Comparison of ENCODE assay signal across 8 cellular contexts in genomic region chr19:28466107-28467045, GRCh38.
A peak's percentile ranks its signal among the peaks of the same experiment; 100 is the strongest.
DNase-seq lines count a peak whose midpoint lies in the region; ATAC-seq and TF ChIP-seq lines count a peak whose summit lies in the region.

No MANE protein-coding gene starts in this region.

- no peaks in the 10 kb centered on the region for H3K79me1 ChIP-seq in trophoblast cell (ENCODE audit: low read length)

- no peak overlapping the region for H4K91ac ChIP-seq in trophoblast cell (ENCODE audit: low read depth, low read length)

- DNase-seq in A673 (ENCODE audit: low spot score), result peak; percentile 29
- peak; percentile 32 for DNase-seq in GM19238 (ENCODE audit: insufficient read length, low spot score)
- DNase-seq in NCI-H82 (lab: John Stamatoyannopoulos, UW), result peak; percentile 71
- peak; percentile 54 for DNase-seq in activated T-cell treated with anti-CD3 and anti-CD28 coated beads for 1 hour (ENCODE audit: low read depth)
- DNase-seq in fibroblast of the aortic adventitia (ENCODE audit: low read depth), result peak; percentile 77
- DNase-seq in trophoblast cell, result peak; percentile 15 to 67
- DNase-seq in uterus, result no peak

- no peak overlapping the region for H3K4me2 ChIP-seq in trophoblast cell (ENCODE audit: low read length)

- H3K14ac ChIP-seq in trophoblast cell (ENCODE audit: low read length), result no peak overlapping the region

- TF ChIP-seq POLR2A in uterus (IDR thresholded peaks at IDR 0.05), result no peak

- peak overlapping the region; percentile 51 for H3K9ac ChIP-seq in trophoblast cell (ENCODE audit: low read length)

- no peak overlapping the region for H4K12ac ChIP-seq in trophoblast cell (ENCODE audit: low read depth, low read length)

- no peak overlapping the region for H3K4ac ChIP-seq in trophoblast cell (ENCODE audit: low read depth, low read length)

- H2AK5ac ChIP-seq in trophoblast cell (ENCODE audit: low read length), result no peak overlapping the region

- H2BK5ac ChIP-seq in trophoblast cell (ENCODE audit: low read depth, low read length, poor library complexity), result no peak overlapping the region

- H3K18ac ChIP-seq in trophoblast cell (ENCODE audit: low read length), result no peak overlapping the region

- TF ChIP-seq CTCF in A673 (conservative IDR thresholded peaks at IDR 0.05; ENCODE audit: low read depth, low read length) (peak; percentile 72), fibroblast of the aortic adventitia (IDR thresholded peaks at IDR 0.05; ENCODE audit: insufficient read depth, low read length) (peak; percentile 86), uterus (IDR thresholded peaks at IDR 0.05) (peak; percentile 29 to 70 (median 44))

- intact Hi-C loops in A673 (cut with micrococcal nuclease; ENCODE audit: unreplicated experiment), result loop anchor here (5.0 kb wide), 1 partner anchor 246 kb away; no protein-coding TSS in a partner anchor
- intact Hi-C loops in uterus (cut with DNase I; ENCODE audit: low total_unique reads), result no loop called here

- no peaks in the 10 kb centered on the region for H3K27me3 ChIP-seq in A673 (replicated peaks; ENCODE audit: insufficient read depth, low read depth, low read length, poor library complexity)
- H3K27me3 ChIP-seq in trophoblast cell (ENCODE audit: insufficient read depth, low read length), result no peaks in the 10 kb centered on the region
- H3K27me3 ChIP-seq in uterus, result no peaks in the 10 kb centered on the region

- no peak overlapping the region for H3K27ac ChIP-seq in A673 (ENCODE audit: low read depth, low read length, poor library complexity, severe bottlenecking)
- no peak overlapping the region for H3K27ac ChIP-seq in trophoblast cell (ENCODE audit: low read depth, low read length)
- no peak overlapping the region for H3K27ac ChIP-seq in uterus

- H2AFZ ChIP-seq in trophoblast cell (ENCODE audit: insufficient read depth, low read length, poor library complexity), result no peak overlapping the region

- POLR2A ChIA-PET in A673 (lab: Charles Lee; ENCODE audit: low non-redundant PET), result no interaction called here

- no peaks in the 10 kb centered on the region for H3K79me2 ChIP-seq in trophoblast cell (ENCODE audit: control insufficient read depth, insufficient read depth, low read length, poor library complexity)

- H2BK12ac ChIP-seq in trophoblast cell (ENCODE audit: low read length), result no peak overlapping the region

- WGBS in trophoblast cell (ENCODE audit: extremely low coverage, insufficient coverage, insufficient read length), result no CpG with 5 or more reads among the region's 9 CpGs

- H3K23ac ChIP-seq in trophoblast cell (ENCODE audit: low read length), result no peak overlapping the region

- no peaks in the 10 kb centered on the region for H3K4me1 ChIP-seq in A673 (ENCODE audit: insufficient read depth, low read length, poor library complexity, severe bottlenecking)
- peaks cover 2 to 3% of the 10 kb centered on the region in 2 experiments for H3K4me1 ChIP-seq in trophoblast cell (ENCODE audit: control insufficient read depth in 1 of 2, insufficient read depth in 2 of 2, low read length in 2 of 2)
- H3K4me1 ChIP-seq in uterus, result no peaks in the 10 kb centered on the region

- H3K9me3 ChIP-seq in A673 (ENCODE audit: low read depth, low read length, poor library complexity, severe bottlenecking) (peaks cover 3% of the 10 kb centered on the region), trophoblast cell (ENCODE audit: insufficient read depth, low read depth, low read length) (no peaks in the 10 kb centered on the region), uterus (no peaks in the 10 kb centered on the region)

- no peaks in the 10 kb centered on the region for H3K36me3 ChIP-seq in A673 (ENCODE audit: insufficient read depth, low read length, poor library complexity, severe bottlenecking)
- H3K36me3 ChIP-seq in trophoblast cell (ENCODE audit: control insufficient read depth in 1 of 2, insufficient read depth in 2 of 2, low read length in 2 of 2), result no peaks in the 10 kb centered on the region
- H3K36me3 ChIP-seq in uterus, result no peaks in the 10 kb centered on the region

- H4K8ac ChIP-seq in trophoblast cell (ENCODE audit: low read depth, low read length), result no peak overlapping the region

- H3K4me3 ChIP-seq in A673 (ENCODE audit: low read depth, low read length, poor library complexity, severe bottlenecking) (no peak overlapping the region), fibroblast of the aortic adventitia (ENCODE audit: low read depth, low read length) (no peak overlapping the region), trophoblast cell (ENCODE audit: low read depth, low read length) (no peak overlapping the region), uterus (no peak overlapping the region)

- no peak overlapping the region for H2BK120ac ChIP-seq in trophoblast cell (ENCODE audit: insufficient read depth, low read length, poor library complexity)

- ATAC-seq in HG02588 (IDR thresholded peaks at IDR 0.05; ENCODE audit: unreplicated experiment), result no peak

- CTCF ChIA-PET in A673 (lab: Charles Lee), result no interaction called here

- no TSS peak for BruUV-seq in A673 (replicated peaks; lab: Mats Ljungman, UMichigan)

Comparison
In these comparisons a context has a peak if more than half of its experiments do, and no peak if none do; other contexts are left out.
1. DNase-seq: peak in A673 (single experiment), GM19238 (single experiment), NCI-H82 (single experiment), activated T-cell treated with anti-CD3 and anti-CD28 coated beads for 1 hour (single experiment), fibroblast of the aortic adventitia (single experiment) and trophoblast cell (2 of 2); none in uterus (0 of 2).
2. Peak in every context shown above with its lines, with median percentiles within 50 percentile points of each other: CTCF ChIP-seq.